ENCODE assay signal across 8 cellular contexts in genomic region chr18:36130039-36130831, GRCh38. TPM values are rescaled to one million over a fixed set of nuclear protein-coding genes. Genes with fewer than 3 reads are reported as not detected.
DNase-seq lines count a peak whose midpoint lies in the region; ATAC-seq and TF ChIP-seq lines count a peak whose summit lies in the region.

No MANE protein-coding gene starts in this region.

- ATAC-seq in GM21717 (IDR thresholded peaks at IDR 0.05; ENCODE audit: unreplicated experiment), result peak; percentile 21
- ATAC-seq in lung (ENCODE audit: insufficient read depth, low FRiP score), result peak; percentile 4

- peaks cover 12 to 14% of the 10 kb centered on the region in 2 donors for H3K4me1 ChIP-seq in lung (ENCODE audit: control insufficient read depth in 2 of 2, insufficient read depth in 2 of 2, low read length in 2 of 2)
- peaks cover 7% of the 10 kb centered on the region for H3K4me1 ChIP-seq in urinary bladder (ENCODE audit: insufficient read depth)

- H3K27me3 ChIP-seq in lung (ENCODE audit: control insufficient read depth, insufficient read depth), result no peaks in the 10 kb centered on the region

- H3K36me3 ChIP-seq in lung (ENCODE audit: control insufficient read depth in 2 of 2, insufficient read depth in 2 of 2, low read length in 2 of 2) (peaks cover 0 to 2% of the 10 kb centered on the region in 2 donors), urinary bladder (ENCODE audit: insufficient read depth) (no peaks in the 10 kb centered on the region)

- DNase-seq in GM12865 (ENCODE audit: low read depth) (peak; percentile 34), caudate nucleus (lab: John Stamatoyannopoulos, UW) (peak in 2 of 61 donors; percentile 31 to 62), lung (ENCODE audit: low spot score) (no peak), GF-D8 (lab: John Stamatoyannopoulos, UW) (no peak), NCI-H748 (lab: John Stamatoyannopoulos, UW; ENCODE audit: unreplicated experiment) (no peak)
- DNase-seq in Jurkat, Clone E6-1 (ENCODE audit: low read depth, low spot score), result no peak

- TF ChIP-seq CTCF in GM12865 (IDR thresholded peaks at IDR 0.05; ENCODE audit: insufficient read depth, low read depth, low read length, missing control alignments), result no peak
- no peak for TF ChIP-seq CTCF in lung (IDR thresholded peaks at IDR 0.05; ENCODE audit: control extremely low read depth, extremely low read depth)

- H3K4me3 ChIP-seq in GM12865 (ENCODE audit: low read depth, low read length) (peak overlapping the region; percentile 98), lung (peak overlapping the region; percentile 85), urinary bladder (ENCODE audit: low read depth, low read length) (peak overlapping the region; percentile 96)
- H3K4me3 ChIP-seq in Jurkat, Clone E6-1 (ENCODE audit: low read length), result peak overlapping the region; percentile 99

- no peaks in the 10 kb centered on the region for H3K9me3 ChIP-seq in lung (ENCODE audit: control insufficient read depth in 2 of 2, insufficient read depth in 1 of 2, low read length in 1 of 2)

- 2% methylated on average over 30 of the region's 30 CpGs for WGBS in lung, 2 donors
- WGBS in urinary bladder, result 2% methylated on average over 30 of the region's 30 CpGs

- H3K27ac ChIP-seq in caudate nucleus (ENCODE audit: low read depth, low read length), result peak overlapping the region; percentile 98
- peak overlapping the region; percentile 100 for H3K27ac ChIP-seq in lung (ENCODE audit: low read depth in 1 of 2, low read length in 1 of 2)
- H3K27ac ChIP-seq in urinary bladder (ENCODE audit: low read depth), result peak overlapping the region; percentile 53

RNA-seq across cellular contexts. Expression of gene ELP2, which starts 0.5 kb away (rescaled TPM):
- 61.8 TPM for polyA plus RNA-seq in Jurkat, Clone E6-1 (2012; ENCODE audit: insufficient read depth, insufficient read length)
- 100 to 1,000 TPM in 1 of 2 donors, 10 to 100 TPM in 1; 48.6 to 257 TPM for total RNA-seq in lung
- 10 to 100 TPM; 31.4 to 65.1 TPM for polyA plus RNA-seq in lung
- 172 TPM for total RNA-seq in urinary bladder
- 47.7 TPM for polyA plus RNA-seq in urinary bladder

RNA-seq across cellular contexts. Expression of gene SLC39A6, which starts 1.1 kb away (rescaled TPM):
- polyA plus RNA-seq in Jurkat, Clone E6-1 (2012; ENCODE audit: insufficient read depth, insufficient read length), result 35.9 TPM
- total RNA-seq in lung (10 to 100 TPM; 29.3 to 59.2 TPM), urinary bladder (92.3 TPM)
- polyA plus RNA-seq in lung (10 to 100 TPM in 1 of 2 donors, 1 to 10 TPM in 1; 4.7 to 32.7 TPM), urinary bladder (42.1 TPM)

RNA-seq across cellular contexts. Expression of gene MOCOS, which starts 57.1 kb away (rescaled TPM):
- not detected for polyA plus RNA-seq in Jurkat, Clone E6-1 (2012; ENCODE audit: insufficient read depth, insufficient read length)
- total RNA-seq in lung, result 1 to 10 TPM in 1 of 2 donors, under 1 TPM in 1; 0.68 to 4.0 TPM
- polyA plus RNA-seq in lung, result 1 to 10 TPM; 2.4 to 4.1 TPM
- 0.95 TPM for total RNA-seq in urinary bladder
- 2.1 TPM for polyA plus RNA-seq in urinary bladder
